Comparison of ENCODE assay signal across 10 cellular contexts in the genomic region with DNA sequence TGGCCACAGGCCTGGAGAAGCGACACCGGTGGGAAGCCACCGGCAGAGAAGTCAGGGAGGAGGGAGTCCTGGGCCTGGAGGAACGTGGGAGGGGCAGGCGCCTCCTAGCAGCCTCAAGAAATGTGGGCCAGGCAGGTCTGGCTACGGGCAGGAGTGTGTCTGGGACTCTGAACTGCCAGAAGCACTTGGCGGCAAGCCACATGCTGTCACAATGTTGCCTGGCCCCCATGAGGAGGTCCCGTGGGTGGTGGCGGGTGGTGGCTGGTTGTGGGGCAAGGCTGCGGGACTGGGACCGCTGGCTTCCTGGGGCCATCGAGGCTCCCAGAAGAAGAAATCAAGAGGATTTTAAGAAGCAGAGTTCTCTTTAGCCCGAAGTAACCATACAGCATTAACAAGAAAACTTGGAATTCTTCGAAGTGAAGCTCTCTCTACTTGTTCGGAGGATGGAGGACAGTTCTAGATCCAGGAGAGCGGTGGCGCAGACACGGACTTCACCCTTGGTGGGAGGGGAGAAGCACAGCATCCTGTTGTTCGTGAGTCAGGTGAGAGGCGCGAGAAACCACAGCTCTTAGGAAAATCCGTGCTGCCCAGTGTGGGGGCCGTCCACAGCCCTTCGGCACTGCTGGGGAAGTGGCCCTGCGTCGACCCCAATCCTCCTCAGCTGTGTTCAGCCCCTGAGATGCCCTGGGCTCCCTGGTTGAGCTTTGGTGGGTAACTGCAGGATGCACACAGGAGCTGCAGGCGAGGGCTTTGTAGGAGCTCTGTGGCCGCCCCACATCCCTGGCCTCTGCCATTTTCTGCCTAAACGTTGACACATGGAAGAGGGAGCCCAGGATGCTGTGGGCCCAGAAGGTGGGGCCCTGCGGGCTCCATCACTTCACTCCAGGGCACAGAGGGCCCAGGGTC. TPM values are rescaled to one million over a fixed set of nuclear protein-coding genes. Genes with fewer than 3 reads are reported as not detected.
DNase-seq lines count a peak whose midpoint lies in the region; ATAC-seq, FAIRE-seq and TF ChIP-seq lines count a peak whose summit lies in the region.
"Had no signal": no experiment of that assay in that cellular context is flagged by ENCODE, and none has a peak within 500 bp of the region (broad histone marks: within the 10 kb centered on the region; RNA-seq: fewer than 3 reads in every experiment).

No MANE protein-coding gene starts in this region.

- H3K9me3 ChIP-seq in heart left ventricle (no peaks in the 10 kb centered on the region), psoas muscle (no peaks in the 10 kb centered on the region)

- H3K27ac ChIP-seq in heart left ventricle (peak overlapping the region in 10 of 12 donors; percentile 7 to 89 (median 38)), psoas muscle (peak overlapping the region; percentile 14)

- H3K4me3 ChIP-seq in heart left ventricle (peak overlapping the region in 5 of 12 donors; percentile 1 to 36 (median 7)), psoas muscle (no peak overlapping the region)
- H3K4me3 ChIP-seq: GM12878 had no signal

- no peak for FAIRE-seq in GM19239 (lab: Jason Lieb, UNC)
- FAIRE-seq: GM12878 had no signal

- no peak for TF ChIP-seq POLR2A in heart left ventricle (IDR thresholded peaks at IDR 0.05)

- H3K4me1 Mint-ChIP-seq in activated naive CD4-positive, alpha-beta T cell treated with anti-CD3 and anti-CD28 coated beads, Interleukin-2, amount 50 U/mL, for 24 hours = peaks cover 87% of the 10 kb centered on the region

- peak overlapping the region; percentile 73 for H3K27ac Mint-ChIP-seq in activated naive CD4-positive, alpha-beta T cell treated with anti-CD3 and anti-CD28 coated beads, Interleukin-2, amount 50 U/mL, for 24 hours

- no peak for TF ChIP-seq CTCF in heart left ventricle (IDR thresholded peaks at IDR 0.05)
- no peak for TF ChIP-seq CTCF in psoas muscle (IDR thresholded peaks at IDR 0.05)
- no peak for TF ChIP-seq CTCF in GM10266 (IDR thresholded peaks at IDR 0.05; ENCODE audit: control insufficient read depth, insufficient read depth, low read depth, missing control alignments)

- WGBS in heart left ventricle, 4 donors = 47 to 55% (median 48%) methylated on average over 30 of the region's 30 CpGs
- 57 to 63% (median 59%) methylated on average over 30 of the region's 30 CpGs for WGBS in psoas muscle, 3 donors

- no peaks in the 10 kb centered on the region for H3K27me3 ChIP-seq in heart left ventricle
- no peaks in the 10 kb centered on the region for H3K27me3 ChIP-seq in psoas muscle (ENCODE audit: insufficient read depth in 3 of 3, low read length in 2 of 3)

- peak; percentile 39 to 77 (median 61) for ATAC-seq in heart left ventricle
- ATAC-seq in psoas muscle = peak; percentile 60 to 79 (median 64)
- ATAC-seq in GM18867 (IDR thresholded peaks at IDR 0.05; ENCODE audit: unreplicated experiment) = no peak
- ATAC-seq: GM12878 had no signal

- peaks cover 0 to 19% (median 0%) of the 10 kb centered on the region in 9 donors for H3K36me3 ChIP-seq in heart left ventricle
- peaks cover 0 to 5% of the 10 kb centered on the region in 2 donors for H3K36me3 ChIP-seq in psoas muscle (ENCODE audit: insufficient read depth in 1 of 2, low read depth in 1 of 2)

- H3K4me1 ChIP-seq in heart left ventricle (peaks cover 11 to 95% (median 90%) of the 10 kb centered on the region in 12 donors), psoas muscle (peaks cover 64% of the 10 kb centered on the region)

- no peaks in the 10 kb centered on the region for H3K27me3 Mint-ChIP-seq in activated naive CD4-positive, alpha-beta T cell treated with anti-CD3 and anti-CD28 coated beads, Interleukin-2, amount 50 U/mL, for 24 hours

- H3K4me3 Mint-ChIP-seq in activated naive CD4-positive, alpha-beta T cell treated with anti-CD3 and anti-CD28 coated beads, Interleukin-2, amount 50 U/mL, for 24 hours = peak overlapping the region; percentile 63

- DNase-seq in GF-D8 (lab: John Stamatoyannopoulos, UW) (peak; percentile 51), heart left ventricle (peak; percentile 76 to 90 (median 87)), psoas muscle (peak; percentile 84 to 90), GM19239 (ENCODE audit: insufficient read length, low spot score) (no peak), SHP77 treated with DMSO at 0.1 percent for 48 hours (lab: John Stamatoyannopoulos, UW) (no peak), GM10266 (ENCODE audit: extremely low spot score) (no peak)
- DNase-seq: NCI-H2171 treated with DMSO at 0.1 percent for 48 hours had no signal

- peaks cover 5% of the 10 kb centered on the region for H3K36me3 Mint-ChIP-seq in activated naive CD4-positive, alpha-beta T cell treated with anti-CD3 and anti-CD28 coated beads, Interleukin-2, amount 50 U/mL, for 24 hours

- intact Hi-C loops in heart left ventricle (cut with DNase I) (loop anchor here in 2 of 10 donors (5.0 to 10.0 kb wide), 2 partner anchors 54 to 57 kb away; no protein-coding TSS in a partner anchor), psoas muscle (cut with DNase I) (no loop called here)

- H3K9me3 Mint-ChIP-seq in activated naive CD4-positive, alpha-beta T cell treated with anti-CD3 and anti-CD28 coated beads, Interleukin-2, amount 50 U/mL, for 24 hours = no peaks in the 10 kb centered on the region

RNA-seq across cellular contexts. Expression of a gene that starts 12.4 kb away (rescaled TPM):
- total RNA-seq in heart left ventricle = 10 to 100 TPM; 28.8 to 52.7 (median 41.3) TPM
- 10 to 100 TPM; 16.9 to 28.7 TPM for polyA plus RNA-seq in heart left ventricle
- 10 to 100 TPM; 21.4 to 32.1 (median 30.3) TPM for total RNA-seq in psoas muscle
- polyA plus RNA-seq in psoas muscle = 10 to 100 TPM in 2 of 3 donors, 1 to 10 TPM in 1; 7.7 to 20.9 (median 18.3) TPM

RNA-seq across cellular contexts. Expression of a gene that starts 45.9 kb away (rescaled TPM):
- total RNA-seq in heart left ventricle (10 to 100 TPM; 20.9 to 50.8 (median 34.8) TPM), psoas muscle (10 to 100 TPM; 17.8 to 26.3 (median 19.4) TPM)
- polyA plus RNA-seq in heart left ventricle (10 to 100 TPM; 57.3 to 61.3 TPM), psoas muscle (10 to 100 TPM; 22.1 to 48.1 (median 28.2) TPM)

Comparison
In these comparisons a context has a peak if more than half of its experiments do, and no peak if none do; other contexts are left out.
1. DNase-seq: peak in GF-D8 (single experiment), heart left ventricle (5 of 5) and psoas muscle (2 of 2); none in GM19239 (single experiment), SHP77 treated with DMSO at 0.1 percent for 48 hours (single experiment) and GM10266 (single experiment).